18 cellular contexts compared by ENCODE assay signal in the genomic region with DNA sequence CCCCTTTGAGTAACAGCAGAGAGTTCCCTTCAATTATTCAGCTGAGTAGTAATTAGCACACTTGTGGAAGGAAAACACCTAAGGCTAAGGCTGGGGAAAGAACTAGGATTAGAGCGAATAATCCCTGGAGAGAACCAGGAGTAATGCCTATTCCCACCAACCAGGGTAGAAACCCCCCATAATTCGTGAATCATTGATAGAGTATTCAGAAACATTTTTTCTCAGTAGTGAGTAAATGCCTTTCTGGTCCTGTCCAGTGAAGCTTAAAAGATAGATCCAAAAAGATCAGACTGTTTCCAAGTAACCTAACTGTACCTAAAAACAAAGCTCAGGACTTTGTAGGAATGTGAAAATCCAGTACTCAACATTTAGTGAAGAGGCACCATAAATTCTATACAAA.
"Had no signal": no experiment of that assay in that cellular context is flagged by ENCODE, and none has a peak within 500 bp of the region (broad histone marks: within the 10 kb centered on the region; RNA-seq: fewer than 3 reads in every experiment).

No MANE protein-coding gene starts in this region.

- H3K9me3 ChIP-seq: neutrophil, psoas muscle, right atrium auricular region, sigmoid colon, stomach, thoracic aorta, transverse colon had no signal

- ATAC-seq: effector memory CD8-positive, alpha-beta T cell; foreskin keratinocyte; left cardiac atrium; naive thymus-derived CD8-positive, alpha-beta T cell; psoas muscle had no signal

- H3K9me3 Mint-ChIP-seq: effector memory CD8-positive, alpha-beta T cell; naive thymus-derived CD8-positive, alpha-beta T cell had no signal

- H3K36me3 Mint-ChIP-seq: naive thymus-derived CD8-positive, alpha-beta T cell had no signal

- H3K4me1 ChIP-seq: foreskin keratinocyte, psoas muscle had no signal

- H3K36me3 ChIP-seq: right atrium auricular region, sigmoid colon, stomach, thoracic aorta, transverse colon had no signal

- H3K27ac ChIP-seq: foreskin keratinocyte, neutrophil, psoas muscle, right atrium auricular region, skin epidermis, stomach, thoracic aorta, transverse colon had no signal

- H3K4me1 Mint-ChIP-seq: naive thymus-derived CD8-positive, alpha-beta T cell had no signal

- H3K27ac Mint-ChIP-seq: effector memory CD8-positive, alpha-beta T cell; naive thymus-derived CD8-positive, alpha-beta T cell had no signal

- H3K4me3 ChIP-seq: psoas muscle, right atrium auricular region, sigmoid colon, skin epidermis, stomach, thoracic aorta, transverse colon had no signal

- H3K4me3 Mint-ChIP-seq: effector memory CD8-positive, alpha-beta T cell; naive thymus-derived CD8-positive, alpha-beta T cell had no signal

- DNase-seq: effector memory CD8-positive, alpha-beta T cell; foreskin keratinocyte; head of caudate nucleus; hippocampal formation; islet precursor cell; left cardiac atrium; naive thymus-derived CD8-positive, alpha-beta T cell; psoas muscle; sigmoid colon; stimulated activated CD4-positive, alpha-beta T cell treated with anti-CD3 and anti-CD28 coated beads, Interleukin-12 subunit alpha, Interleukin-12 subunit beta, amount 100 ng/mL, for 4 hours; stimulated activated naive CD4-positive, alpha-beta T cell; stomach; substantia nigra; transverse colon had no signal

- H3K27me3 ChIP-seq: neutrophil, right atrium auricular region, sigmoid colon, stomach, transverse colon had no signal
